In genomic region chr4:42617030-42617429, GRCh38 we compare ENCODE assay signal across 20 cellular contexts. TPM values are rescaled to one million over a fixed set of nuclear protein-coding genes. Genes with fewer than 3 reads are reported as not detected.
DNase-seq lines count a peak whose midpoint lies in the region; ATAC-seq and TF ChIP-seq lines count a peak whose summit lies in the region.
"Had no signal": no experiment of that assay in that cellular context is flagged by ENCODE, and none has a peak within 500 bp of the region (broad histone marks: within the 10 kb centered on the region; RNA-seq: fewer than 3 reads in every experiment).

No MANE protein-coding gene starts in this region.

- H3K9me3 ChIP-seq in heart left ventricle (no peaks in the 10 kb centered on the region), left ventricle myocardium inferior (replicated peaks) (no peaks in the 10 kb centered on the region), neutrophil (no peaks in the 10 kb centered on the region), thyroid gland (no peaks in the 10 kb centered on the region)
- H3K9me3 ChIP-seq: BE2C, Caco-2 had no signal

- intact Hi-C loops in heart left ventricle (cut with DNase I) (no loop called here), left ventricle myocardium inferior (cut with micrococcal nuclease) (no loop called here), thyroid gland (cut with DNase I) (no loop called here)

- WGBS in heart left ventricle, 4 donors, result 57 to 82% (median 76%) methylated on average over 2 of the region's 2 CpGs
- 61 to 62% methylated on average over 2 of the region's 2 CpGs for WGBS in thyroid gland, 2 donors

- H3K4me1 ChIP-seq in heart left ventricle, result peaks cover 0 to 43% (median 3%) of the 10 kb centered on the region in 12 donors
- H3K4me1 ChIP-seq in left ventricle myocardium inferior, result peaks cover 43% of the 10 kb centered on the region
- peaks cover 9 to 15% of the 10 kb centered on the region in 2 experiments for H3K4me1 ChIP-seq in neutrophil (ENCODE audit: control insufficient read depth in 1 of 2, insufficient read depth in 1 of 2, low read depth in 1 of 2, low read length in 1 of 2)
- H3K4me1 ChIP-seq in thyroid gland, result peaks cover 13 to 15% of the 10 kb centered on the region in 2 donors

- ATAC-seq in heart left ventricle (peak in 3 of 4 donors; percentile 43 to 60 (median 56)), HG03097 (IDR thresholded peaks at IDR 0.05; ENCODE audit: low FRiP score, unreplicated experiment) (no peak)

- peaks cover 0 to 7% (median 0%) of the 10 kb centered on the region in 9 donors for H3K36me3 ChIP-seq in heart left ventricle
- H3K36me3 ChIP-seq in left ventricle myocardium inferior, result no peaks in the 10 kb centered on the region
- peaks cover 10% of the 10 kb centered on the region for H3K36me3 ChIP-seq in neutrophil
- peaks cover 0 to 2% of the 10 kb centered on the region in 2 donors for H3K36me3 ChIP-seq in thyroid gland

- H3K27me3 ChIP-seq in heart left ventricle (no peaks in the 10 kb centered on the region), left ventricle myocardium inferior (ENCODE audit: low read depth) (no peaks in the 10 kb centered on the region), neutrophil (no peaks in the 10 kb centered on the region), thyroid gland (no peaks in the 10 kb centered on the region)
- H3K27me3 ChIP-seq: BE2C had no signal

- TF ChIP-seq POLR2A in heart left ventricle (IDR thresholded peaks at IDR 0.05) (no peak), thyroid gland (IDR thresholded peaks at IDR 0.05) (no peak)

- TF ChIP-seq CTCF in heart left ventricle (IDR thresholded peaks at IDR 0.05), result no peak
- TF ChIP-seq CTCF in left ventricle myocardium inferior (IDR thresholded peaks at IDR 0.05; ENCODE audit: borderline replicate concordance), result no peak
- no peak for TF ChIP-seq CTCF in neutrophil (IDR thresholded peaks at IDR 0.05)
- TF ChIP-seq CTCF in thyroid gland (IDR thresholded peaks at IDR 0.05), result no peak

- H3K27ac ChIP-seq in heart left ventricle, result no peak overlapping the region
- H3K27ac ChIP-seq in left ventricle myocardium inferior (replicated peaks), result no peak overlapping the region
- peak overlapping the region; percentile 28 for H3K27ac ChIP-seq in neutrophil
- peak overlapping the region in 2 of 3 donors; percentile 37 to 38 for H3K27ac ChIP-seq in thyroid gland

- H3K4me3 ChIP-seq in heart left ventricle, result no peak overlapping the region
- no peak overlapping the region for H3K4me3 ChIP-seq in left ventricle myocardium inferior
- H3K4me3 ChIP-seq in neutrophil (ENCODE audit: low read depth in 1 of 2, low read length in 1 of 2), result no peak overlapping the region
- no peak overlapping the region for H3K4me3 ChIP-seq in thyroid gland (replicated peaks in 1 of 3)

- no peak for DNase-seq in heart left ventricle
- DNase-seq in left ventricle myocardium inferior, result no peak
- peak; percentile 37 for DNase-seq in inferior parietal cortex (ENCODE audit: extremely low spot score)
- DNase-seq in thyroid gland, result no peak
- DNase-seq in mesenteric fat pad (ENCODE audit: low spot score), result no peak
- no peak for DNase-seq in NCI-H69 (lab: John Stamatoyannopoulos, UW)
- DNase-seq: BE2C; Caco-2; CD4-positive, CD25-positive, alpha-beta regulatory T cell; GF-D8; MM.1S; NCI-H1092; NCI-H1436 treated with DMSO at 0.1 percent for 48 hours; NCI-H2029; NCI-H748 treated with DMSO at 0.1 percent for 48 hours; NK-92 treated with Interleukin-12 subunit alpha and Interleukin-12 subunit beta, amount 100 ng/mL, for 24 hours; SHP77 had no signal

RNA-seq across cellular contexts. Expression of gene ATP8A1, which starts 39.9 kb away (rescaled TPM):
- total RNA-seq in heart left ventricle (10 to 100 TPM; 12.9 to 29.7 (median 16.6) TPM), left ventricle myocardium inferior (19.2 TPM), thyroid gland (100 to 1,000 TPM; 191 to 274 (median 245) TPM), mesenteric fat pad (11.3 TPM)
- 1 to 10 TPM; 4.6 to 6.4 TPM for polyA plus RNA-seq in heart left ventricle
- total RNA-seq: A172 had no signal

Comparison
In these comparisons a context has a peak if more than half of its experiments do, and no peak if none do; other contexts are left out.
1. H3K27ac ChIP-seq: peak in neutrophil (single experiment) and thyroid gland (2 of 3); none in heart left ventricle (0 of 12) and left ventricle myocardium inferior (single experiment).